27 cellular contexts compared by ENCODE assay signal in genomic region chr22:41722496-41722895, GRCh38. TPM values are rescaled to one million over a fixed set of nuclear protein-coding genes. Genes with fewer than 3 reads are reported as not detected.
"Had no signal": no experiment of that assay in that cellular context is flagged by ENCODE, and none has a peak within 500 bp of the region (broad histone marks: within the 10 kb centered on the region; RNA-seq: fewer than 3 reads in every experiment).

No MANE protein-coding gene starts in this region.

- H3K27me3 ChIP-seq: gastrocnemius medialis, heart right ventricle, pancreas, right lobe of liver, upper lobe of left lung, uterus had no signal

- ATAC-seq: esophagus mucosa; gastrocnemius medialis; heart right ventricle; left cardiac atrium; left ventricle myocardium superior; pancreas; psoas muscle; right lobe of liver; stimulated activated effector memory CD8-positive, alpha-beta T cell treated with anti-CD3 and anti-CD28 coated beads, Interleukin-12 subunit alpha, Interleukin-12 subunit beta, amount 100 ng/mL, for 72 hours; stimulated activated naive CD8-positive, alpha-beta T cell treated with anti-CD3 and anti-CD28 coated beads, Interleukin-15, Interleukin-2, amounts not matched to agents 100 U/mL and 50 U/mL, for 24 hours had no signal

- H3K36me3 Mint-ChIP-seq: immature natural killer cell; naive B cell; stimulated activated effector memory CD8-positive, alpha-beta T cell treated with anti-CD3 and anti-CD28 coated beads, Interleukin-12 subunit alpha, Interleukin-12 subunit beta, amount 100 ng/mL, for 72 hours had no signal

- DNase-seq: effector CD4-positive, alpha-beta T cell; endodermal cell; gastrocnemius medialis; heart right ventricle; immature natural killer cell; kidney; left cardiac atrium; left ventricle myocardium superior; mesendoderm; naive B cell; occipital lobe; pancreas; psoas muscle; retina; right lobe of liver; stimulated activated CD4-positive, alpha-beta T cell treated with anti-CD3 and anti-CD28 coated beads, Interleukin-4, amount 100 ng/mL, for 1 hour; stimulated activated CD8-positive, alpha-beta memory T cell treated with anti-CD3 and anti-CD28 coated beads, Interleukin-4, amount 100 ng/mL, for 48 hours; stimulated activated naive CD8-positive, alpha-beta T cell treated with anti-CD3 and anti-CD28 coated beads, Interleukin-15, Interleukin-2, amounts not matched to agents 100 U/mL and 50 U/mL, for 24 hours; tibial artery; upper lobe of left lung; uterus had no signal

- H3K36me3 ChIP-seq: gastrocnemius medialis, heart right ventricle, pancreas, right lobe of liver, tibial artery, upper lobe of left lung, uterus had no signal

- H3K9me3 Mint-ChIP-seq: endodermal cell; immature natural killer cell; naive B cell; nephron; stimulated activated effector memory CD8-positive, alpha-beta T cell treated with anti-CD3 and anti-CD28 coated beads, Interleukin-12 subunit alpha, Interleukin-12 subunit beta, amount 100 ng/mL, for 72 hours had no signal

- H3K4me3 Mint-ChIP-seq: endodermal cell; immature natural killer cell; naive B cell; nephron; stimulated activated effector memory CD8-positive, alpha-beta T cell treated with anti-CD3 and anti-CD28 coated beads, Interleukin-12 subunit alpha, Interleukin-12 subunit beta, amount 100 ng/mL, for 72 hours had no signal

- H3K27ac Mint-ChIP-seq: endodermal cell; immature natural killer cell; naive B cell; nephron; stimulated activated effector memory CD8-positive, alpha-beta T cell treated with anti-CD3 and anti-CD28 coated beads, Interleukin-12 subunit alpha, Interleukin-12 subunit beta, amount 100 ng/mL, for 72 hours had no signal

- H3K9me3 ChIP-seq: gastrocnemius medialis, heart right ventricle, pancreas, psoas muscle, right lobe of liver, tibial artery, upper lobe of left lung, uterus had no signal

- H3K4me3 ChIP-seq: coronary artery, gastrocnemius medialis, heart right ventricle, lung, pancreas, psoas muscle, right lobe of liver, tibial artery, upper lobe of left lung, uterus had no signal

- H3K4me1 Mint-ChIP-seq: endodermal cell; immature natural killer cell; naive B cell; nephron; stimulated activated effector memory CD8-positive, alpha-beta T cell treated with anti-CD3 and anti-CD28 coated beads, Interleukin-12 subunit alpha, Interleukin-12 subunit beta, amount 100 ng/mL, for 72 hours had no signal

RNA-seq across cellular contexts. Expression of gene MEI1, which starts 23.2 kb away (rescaled TPM):
- total RNA-seq: temporal lobe had no signal
